ENCODE assay signal across 21 cellular contexts in the genomic region with DNA sequence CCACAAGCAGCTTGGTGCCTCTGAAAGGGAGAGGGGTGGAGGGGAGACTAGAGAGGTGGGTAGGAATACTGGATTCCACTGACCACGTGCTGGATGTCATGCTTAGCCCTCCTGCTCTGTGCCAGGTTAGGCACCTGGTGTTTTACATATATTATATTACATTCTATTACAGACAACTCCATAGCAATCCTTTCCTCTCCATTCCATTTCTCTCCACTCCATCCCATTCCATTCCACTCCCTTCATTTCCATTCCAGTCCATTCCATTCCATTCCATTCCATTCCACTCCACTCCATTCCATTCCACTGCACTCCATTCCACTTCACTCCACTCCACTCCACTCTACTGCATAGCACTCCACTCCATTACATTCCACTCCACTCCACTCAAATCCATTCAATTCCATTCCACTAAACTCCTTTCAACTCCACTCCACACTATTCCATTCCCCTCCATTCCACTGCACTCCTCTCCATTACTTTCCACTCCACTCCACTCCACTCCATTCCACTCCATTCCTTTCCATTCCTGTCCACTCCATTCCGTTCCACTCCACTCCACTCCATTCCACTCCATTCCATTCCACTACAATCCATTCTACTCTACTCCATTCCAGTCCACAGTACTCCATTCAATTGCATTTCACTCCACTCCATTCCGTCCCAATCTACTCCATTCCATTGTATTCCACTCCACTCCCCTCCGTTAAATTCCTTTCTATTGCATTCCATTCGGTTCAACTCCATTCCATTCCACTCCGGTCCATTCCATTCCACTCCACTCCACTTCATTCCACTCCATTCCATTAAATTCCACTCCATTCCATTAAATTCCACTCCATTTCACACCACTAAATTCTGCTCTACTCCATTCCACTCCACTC. TPM values are rescaled to one million over a fixed set of nuclear protein-coding genes. Genes with fewer than 3 reads are reported as not detected.
DNase-seq lines count a peak whose midpoint lies in the region; ATAC-seq, FAIRE-seq and TF ChIP-seq lines count a peak whose summit lies in the region.
"Had no signal": no experiment of that assay in that cellular context is flagged by ENCODE, and none has a peak within 500 bp of the region (broad histone marks: within the 10 kb centered on the region; RNA-seq: fewer than 3 reads in every experiment).

No MANE protein-coding gene starts in this region.

- no peak overlapping the region for H3K4ac ChIP-seq in H1 (replicated peaks; ENCODE audit: insufficient read length, low read depth, low read length)

- H2AFZ ChIP-seq in H1 (ENCODE audit: low read length) (no peak overlapping the region), HepG2 (ENCODE audit: low read length) (no peak overlapping the region)

- no peaks in the 10 kb centered on the region for H3K4me1 ChIP-seq in Panc1 (ENCODE audit: control insufficient read depth, insufficient read depth, low read length)
- no peaks in the 10 kb centered on the region for H3K4me1 ChIP-seq in H1 (replicated peaks in 1 of 4; ENCODE audit: control insufficient read depth in 3 of 4, insufficient read depth in 4 of 4, low read length in 3 of 4)
- H3K4me1 ChIP-seq in HepG2 (ENCODE audit: insufficient read depth, low read length) = no peaks in the 10 kb centered on the region
- no peaks in the 10 kb centered on the region for H3K4me1 ChIP-seq in Peyer's patch
- H3K4me1 ChIP-seq: HAP-1 had no signal

- H3K4me3 ChIP-seq in AG10803 (ENCODE audit: low read length) (no peak overlapping the region), Panc1 (ENCODE audit: low read depth in 2 of 2, low read length in 2 of 2) (no peak overlapping the region), H1 (ENCODE audit: extremely low read depth in 1 of 4, insufficient read depth in 2 of 4, low read depth in 3 of 4, low read length in 4 of 4) (no peak overlapping the region), HepG2 (replicated peaks in 1 of 3; ENCODE audit: insufficient read depth in 1 of 3, low read depth in 2 of 3, low read length in 3 of 3) (no peak overlapping the region), Peyer's patch (no peak overlapping the region)
- H3K4me3 ChIP-seq: HAP-1 had no signal

- H3K23me2 ChIP-seq in H1 (ENCODE audit: low read depth, low read length) = peaks cover 47% of the 10 kb centered on the region; the same call in 1 of the 2 replicates

- no peak overlapping the region for H3K14ac ChIP-seq in H1 (ENCODE audit: insufficient read length)

- H3K27ac ChIP-seq in Panc1 (ENCODE audit: low read length) (no peak overlapping the region), H1 (ENCODE audit: low read depth, low read length) (no peak overlapping the region), HepG2 (ENCODE audit: extremely low read length, insufficient read depth, low read length) (no peak overlapping the region), Peyer's patch (no peak overlapping the region)
- H3K27ac ChIP-seq: RWPE1 had no signal

- TF ChIP-seq EP300 in H1 (IDR thresholded peaks at IDR 0.05; ENCODE audit: borderline replicate concordance in 1 of 2, low read depth in 2 of 2, low read length in 2 of 2) (no peak), HepG2 (IDR thresholded peaks at IDR 0.05; ENCODE audit: low read depth in 2 of 2, low read length in 2 of 2) (no peak), HepG2 (CRISPR knock-in tag; IDR thresholded peaks at IDR 0.05; ENCODE audit: borderline replicate concordance) (no peak)

- WGBS in H1 (ENCODE audit: extremely low coverage in 1 of 2, insufficient coverage in 1 of 2, insufficient read length in 1 of 2, insufficient replicate concordance in 2 of 2, low coverage in 1 of 2, low lambda C conversion rate in 2 of 2, missing lambda C conversion rate in 1 of 2), 2 experiments = 73 to 97% methylated on average over 4 to 6 of the region's 6 CpGs
- WGBS in HepG2 (ENCODE audit: low lambda C conversion rate) = 33% methylated on average over 6 of the region's 6 CpGs

- no peak overlapping the region for H2BK20ac ChIP-seq in H1 (ENCODE audit: low read length)

- no peaks in the 10 kb centered on the region for H3K9me3 ChIP-seq in Panc1 (ENCODE audit: control insufficient read depth, insufficient read depth, low read depth, low read length)
- H3K9me3 ChIP-seq in H1 (ENCODE audit: insufficient read depth in 2 of 2, low read depth in 1 of 2, low read length in 1 of 2) = peaks cover 10 to 46% of the 10 kb centered on the region in 2 experiments
- H3K9me3 ChIP-seq in HepG2 (ENCODE audit: low read length) = peaks cover 49% of the 10 kb centered on the region
- no peaks in the 10 kb centered on the region for H3K9me3 ChIP-seq in Peyer's patch
- H3K9me3 ChIP-seq: HAP-1 had no signal

- H3K9ac ChIP-seq in H1 (replicated peaks in 1 of 4; ENCODE audit: extremely low read depth in 1 of 4, low read depth in 3 of 4, low read length in 3 of 4) (no peak overlapping the region), HepG2 (ENCODE audit: insufficient read depth, low read depth, low read length) (no peak overlapping the region)

- ATAC-seq in Panc1 = peak; percentile 38; the same call in 1 of the 2 replicates
- no peak; the same call in 2 of the 3 replicates for ATAC-seq in HepG2
- ATAC-seq in GM18517 (IDR thresholded peaks at IDR 0.05; ENCODE audit: unreplicated experiment) = no peak

- H3K18ac ChIP-seq in H1 (ENCODE audit: extremely low read depth, low read length) = no peak overlapping the region

- H2BK5ac ChIP-seq in H1 (ENCODE audit: low read depth, low read length) = no peak overlapping the region

- H4K91ac ChIP-seq in H1 (replicated peaks; ENCODE audit: insufficient read length, low read length) = no peak overlapping the region

- POLR2A ChIA-PET in Panc1 (lab: Charles Lee) = no interaction called here
- POLR2A ChIA-PET in H1 (lab: Charles Lee; ENCODE audit: partially characterized antibody) = no interaction called here
- POLR2A ChIA-PET in HepG2 (lab: Yijun Ruan, JAX) = no interaction called here

- H2BK120ac ChIP-seq in H1 (replicated peaks; ENCODE audit: low read depth, low read length) = no peak overlapping the region

- H4K20me1 ChIP-seq in H1 (replicated peaks in 1 of 2; ENCODE audit: control insufficient read depth in 1 of 2, insufficient read depth in 2 of 2, low read length in 2 of 2) = peaks cover 0 to 3% of the 10 kb centered on the region in 2 experiments
- H4K20me1 ChIP-seq in HepG2 (ENCODE audit: insufficient read depth, low read length) = no peaks in the 10 kb centered on the region

- no peak overlapping the region for H4K5ac ChIP-seq in H1 (ENCODE audit: insufficient read length, low read depth, low read length)

- H3K36me3 ChIP-seq in Panc1 (ENCODE audit: control insufficient read depth, insufficient read depth, low read length) = no peaks in the 10 kb centered on the region
- no peaks in the 10 kb centered on the region for H3K36me3 ChIP-seq in H1 (ENCODE audit: control insufficient read depth in 2 of 4, insufficient read depth in 4 of 4, low read length in 3 of 4)
- no peaks in the 10 kb centered on the region for H3K36me3 ChIP-seq in HepG2 (replicated peaks in 1 of 2; ENCODE audit: control insufficient read depth in 1 of 2, insufficient read depth in 2 of 2, low read length in 2 of 2)
- no peaks in the 10 kb centered on the region for H3K36me3 ChIP-seq in Peyer's patch
- H3K36me3 ChIP-seq: HAP-1 had no signal

- H3K56ac ChIP-seq in H1 (replicated peaks; ENCODE audit: insufficient read length, low read depth, low read length) = peak overlapping the region; percentile 42

- no peaks in the 10 kb centered on the region for H3K27me3 ChIP-seq in Panc1 (ENCODE audit: control insufficient read depth, insufficient read depth, low read length)
- no peaks in the 10 kb centered on the region for H3K27me3 ChIP-seq in H1 (replicated peaks in 1 of 4; ENCODE audit: control insufficient read depth in 3 of 4, extremely low read depth in 1 of 4, insufficient read depth in 3 of 4, low read length in 3 of 4)
- H3K27me3 ChIP-seq in HepG2 (ENCODE audit: control insufficient read depth in 1 of 2, insufficient read depth in 2 of 2, low read length in 2 of 2) = peaks cover 0 to 5% of the 10 kb centered on the region in 2 experiments; a peak in 1 of 5 replicates
- no peaks in the 10 kb centered on the region for H3K27me3 ChIP-seq in Peyer's patch

- BruUV-seq in Panc1 (replicated peaks; lab: Mats Ljungman, UMichigan) (no TSS peak), HepG2 (replicated peaks; lab: Mats Ljungman, UMichigan) (no TSS peak)

- H3K4me2 ChIP-seq in H1 (ENCODE audit: insufficient read depth in 1 of 2, low read depth in 2 of 2, low read length in 2 of 2) (no peak overlapping the region), HepG2 (ENCODE audit: low read depth, low read length) (no peak overlapping the region)

- no peak for TF ChIP-seq CTCF in AG10803 (conservative IDR thresholded peaks at IDR 0.05; ENCODE audit: low read length)
- TF ChIP-seq CTCF in Panc1 (IDR thresholded peaks at IDR 0.05) = no peak
- TF ChIP-seq CTCF in H1 (IDR thresholded peaks at IDR 0.05; ENCODE audit: control extremely low read depth in 1 of 3, insufficient read depth in 1 of 3, low read depth in 1 of 3, low read length in 3 of 3) = no peak
- TF ChIP-seq CTCF in HepG2 (CRISPR knock-in tag; IDR thresholded peaks at IDR 0.05) = no peak
- TF ChIP-seq CTCF in Peyer's patch (IDR thresholded peaks at IDR 0.05) = no peak

- no peak for FAIRE-seq in H1 (lab: Jason Lieb, UNC)
- FAIRE-seq in HepG2 (lab: Jason Lieb, UNC) = no peak
- FAIRE-seq: A204.1, D721Med had no signal

- peak; percentile 17 for DNase-seq in AG10803 (ENCODE audit: low read depth)
- no peak for DNase-seq in Panc1 (ENCODE audit: low read depth, low spot score)
- no peak for DNase-seq in H1 (ENCODE audit: low read depth in 1 of 2, low spot score in 2 of 2)
- DNase-seq in HepG2 (ENCODE audit: low spot score) = no peak
- no peak for DNase-seq in NCI-H187 (lab: John Stamatoyannopoulos, UW)
- DNase-seq in activated effector memory CD4-positive, alpha-beta T cell treated with Interleukin-2 at 50 U/mL for 16 hours = no peak
- DNase-seq in Peyer's patch = no peak
- DNase-seq: C1 segment of cervical spinal cord; CD8-positive, alpha-beta memory T cell; NCI-H1105 treated with DMSO at 0.1 percent for 48 hours; NCI-H1694; NCI-H226; NCI-H524; NCI-H82; OCI-M1; SIG-M5 had no signal

- in situ Hi-C loops in Panc1 (cut with HindIII; ENCODE audit: low pct_unique_long_range_greater_than_20kb, low sequenced_read_pairs) = no loop called here
- in situ Hi-C loops in HepG2 (cut with HindIII; ENCODE audit: extremely low pct_ligation_motif_present, low pct_unique_long_range_greater_than_20kb) = no loop called here

- no peak overlapping the region for H3K23ac ChIP-seq in H1 (ENCODE audit: insufficient read length)

- TF ChIP-seq RAD21 in H1 (IDR thresholded peaks at IDR 0.05 in 1 of 2, conservative IDR thresholded peaks at IDR 0.05 in 1 of 2; ENCODE audit: low read depth in 2 of 2, low read length in 2 of 2) (no peak), HepG2 (CRISPR knock-in tag; IDR thresholded peaks at IDR 0.05) (no peak)

- TF ChIP-seq POLR2A in H1 (IDR thresholded peaks at IDR 0.05; ENCODE audit: control extremely low read depth in 1 of 2, low read depth in 2 of 2, low read length in 2 of 2) (no peak), HepG2 (IDR thresholded peaks at IDR 0.05; ENCODE audit: insufficient read depth in 1 of 2, low read depth in 2 of 2, low read length in 2 of 2) (no peak), Peyer's patch (IDR thresholded peaks at IDR 0.05) (no peak)

- intact Hi-C loops in Panc1 (cut with micrococcal nuclease; ENCODE audit: unreplicated experiment) (no loop called here), HepG2 (cut with micrococcal nuclease; ENCODE audit: unreplicated experiment) (no loop called here)

- no peaks in the 10 kb centered on the region for H3K79me1 ChIP-seq in H1 (ENCODE audit: low read depth, low read length)

- H4K8ac ChIP-seq in H1 (ENCODE audit: extremely low read depth, insufficient read depth, low read length) = no peak overlapping the region

- CTCF ChIA-PET in Panc1 (lab: Charles Lee) (no interaction called here), H1 (lab: Charles Lee; ENCODE audit: partially characterized antibody) (no interaction called here), HepG2 (lab: Yijun Ruan, JAX; ENCODE audit: low intra/inter-chr PET ratio, low total read pairs) (no interaction called here)

- H3K79me2 ChIP-seq in H1 (ENCODE audit: control insufficient read depth in 1 of 2, insufficient read depth in 2 of 2, low read length in 2 of 2) (no peaks in the 10 kb centered on the region), HepG2 (ENCODE audit: insufficient read depth, low read length) (no peaks in the 10 kb centered on the region)

- no peak overlapping the region for H2BK15ac ChIP-seq in H1 (ENCODE audit: low read length)

- 0 out of 2 replicates have a peak overlapping the region, but pooled peaks have one; percentile 53 for H2AK5ac ChIP-seq in H1 (ENCODE audit: low read depth, low read length)

- no peak overlapping the region for H2BK12ac ChIP-seq in H1 (ENCODE audit: low read depth, low read length)

RNA-seq across cellular contexts. Expression of a gene that starts 27.2 kb away (rescaled TPM):
- total RNA-seq in Panc1 (2021; ENCODE audit: unreplicated experiment) = not detected
- polyA plus RNA-seq in Panc1 (2012; ENCODE audit: insufficient read length) = not detected
- not detected in 2 replicates for total RNA-seq in H1 (2021; fragmentation: NEBNext Ultra II Directional; extraction: Animal tissue kit (Norgen Biotek cat#: 25700))
- not detected in 2 replicates for polyA plus RNA-seq in H1 (2011; rRNA removed)
- not detected for polyA plus RNA-seq in H1 (2011; cell fraction: cytosol; rRNA removed)
- not detected for polyA plus RNA-seq in H1 (2011; cell fraction: nucleus; rRNA removed)
- not detected in 4 replicates for polyA plus RNA-seq in H1 (2012, experiment 1 of 2)
- polyA plus RNA-seq in H1 (2012, experiment 2 of 2) = not detected
- polyA plus RNA-seq in H1 (2013, experiment 1 of 2) = not detected
- polyA plus RNA-seq in H1 (2013, experiment 2 of 2) = not detected
- not detected in 2 replicates for polyA minus RNA-seq in H1 (2011; rRNA and poly(A)+ RNA removed)
- polyA minus RNA-seq in H1 (2011; cell fraction: cytosol; rRNA and poly(A)+ RNA removed) = not detected
- not detected for polyA minus RNA-seq in H1 (2011; cell fraction: nucleus; rRNA and poly(A)+ RNA removed)
- total RNA-seq in HepG2 (2016; rRNA removed; fragmentation: Illumina TruSeq; extraction: Trizol) = not detected in 2 replicates
- total RNA-seq in HepG2 (2016; cell fraction: cytosol; rRNA removed; fragmentation: Illumina TruSeq; extraction: Trizol; ENCODE audit: low read depth) = not detected in 2 replicates
- not detected in 2 replicates for total RNA-seq in HepG2 (2016; cell fraction: insoluble cytoplasmic fraction; rRNA removed; fragmentation: Illumina TruSeq; extraction: Trizol)
- not detected in 2 replicates for total RNA-seq in HepG2 (2016; cell fraction: membrane; rRNA removed; fragmentation: Illumina TruSeq; extraction: Trizol)
- not detected in 2 replicates for total RNA-seq in HepG2 (2016; cell fraction: nucleus; rRNA removed; fragmentation: Illumina TruSeq; extraction: Trizol)
- not detected in 2 replicates for polyA plus RNA-seq in HepG2 (2011; rRNA removed)
- polyA plus RNA-seq in HepG2 (2011; cell fraction: cytosol; rRNA removed) = not detected in 2 replicates
- not detected in 2 replicates for polyA plus RNA-seq in HepG2 (2011; cell fraction: nucleus; rRNA removed)
- not detected in 2 replicates for polyA plus RNA-seq in HepG2 (2012)
- not detected in 2 replicates for polyA plus RNA-seq in HepG2 (2016; cell fraction: cytosol; fragmentation: Illumina TruSeq; extraction: Trizol; ENCODE audit: low read depth)
- not detected in 2 replicates for polyA plus RNA-seq in HepG2 (2016; cell fraction: insoluble cytoplasmic fraction; fragmentation: Illumina TruSeq; extraction: Trizol; ENCODE audit: low read depth)
- polyA plus RNA-seq in HepG2 (2016; cell fraction: membrane; fragmentation: Illumina TruSeq; extraction: Trizol; ENCODE audit: low read depth) = not detected in 2 replicates
- polyA plus RNA-seq in HepG2 (2016; cell fraction: nucleus; fragmentation: Illumina TruSeq; extraction: Trizol; ENCODE audit: insufficient read depth, low read depth) = not detected in 2 replicates
- polyA minus RNA-seq in HepG2 (2011; rRNA and poly(A)+ RNA removed; ENCODE audit: low replicate concordance) = not detected in 2 replicates
- not detected in 2 replicates for polyA minus RNA-seq in HepG2 (2011; cell fraction: cytosol; rRNA and poly(A)+ RNA removed)
- not detected in 2 replicates for polyA minus RNA-seq in HepG2 (2011; cell fraction: nucleus; rRNA and poly(A)+ RNA removed)
- not detected for total RNA-seq in Peyer's patch
- total RNA-seq: CD8-positive, alpha-beta memory T cell had no signal
- polyA plus RNA-seq: CD8-positive, alpha-beta memory T cell had no signal
